19 cellular contexts compared by ENCODE assay signal in genomic region chr10:132590752-132591121, GRCh38. TPM values are rescaled to one million over a fixed set of nuclear protein-coding genes. Genes with fewer than 3 reads are reported as not detected.
DNase-seq lines count a peak whose midpoint lies in the region; ATAC-seq, FAIRE-seq and TF ChIP-seq lines count a peak whose summit lies in the region.
"Had no signal": no experiment of that assay in that cellular context is flagged by ENCODE, and none has a peak within 500 bp of the region (broad histone marks: within the 10 kb centered on the region; RNA-seq: fewer than 3 reads in every experiment).

No MANE protein-coding gene starts in this region.

- H3K79me2 ChIP-seq in hepatocyte = peaks cover 96% of the 10 kb centered on the region

- H3K4me1 Mint-ChIP-seq in Calu3 (ENCODE audit: low read depth, unreplicated experiment) = peaks cover 37% of the 10 kb centered on the region

- CTCF ChIA-PET in Calu3 (lab: Charles Lee) = interaction anchor here (1.4 to 1.7 kb wide), 3 partner anchors 15 to 58 kb away, joined by 4 to 6 read pairs (median 4); no protein-coding TSS in a partner anchor
- CTCF ChIA-PET in RWPE1 (lab: Yijun Ruan, JAX) = no interaction called here

- H3K4me3 Mint-ChIP-seq in Calu3 (ENCODE audit: low read depth, unreplicated experiment) = peak overlapping the region; percentile 60

- POLR2A ChIA-PET in RWPE1 (lab: Yijun Ruan, JAX; ENCODE audit: low non-redundant PET) = no interaction called here

- no peaks in the 10 kb centered on the region for H3K9me3 Mint-ChIP-seq in Calu3 (ENCODE audit: low read depth, unreplicated experiment)

- H3K4me3 ChIP-seq in hepatocyte = no peak overlapping the region
- no peak overlapping the region for H3K4me3 ChIP-seq in sigmoid colon
- H3K4me3 ChIP-seq: GM23248, ovary had no signal

- no peaks in the 10 kb centered on the region for H3K9me2 ChIP-seq in hepatocyte (replicated peaks; ENCODE audit: insufficient read depth)

- H3K27me3 ChIP-seq in hepatocyte (no peaks in the 10 kb centered on the region), sigmoid colon (no peaks in the 10 kb centered on the region)
- H3K27me3 ChIP-seq: ovary had no signal

- H3K27ac Mint-ChIP-seq in Calu3 (ENCODE audit: unreplicated experiment) = peak overlapping the region; percentile 87

- peaks cover 11% of the 10 kb centered on the region for H3K36me3 Mint-ChIP-seq in Calu3 (ENCODE audit: insufficient read depth, unreplicated experiment)

- H2AFZ ChIP-seq in hepatocyte = no peak overlapping the region
- H2AFZ ChIP-seq: GM23248 had no signal

- H4K20me1 ChIP-seq in hepatocyte (ENCODE audit: insufficient read depth, poor library complexity, severe bottlenecking) = peaks cover 8% of the 10 kb centered on the region

- intact Hi-C loops in Calu3 (cut with micrococcal nuclease; ENCODE audit: unreplicated experiment) = no loop called here
- intact Hi-C loops in sigmoid colon (cut with DNase I) = no loop called here

- WGBS in hepatocyte (ENCODE audit: low lambda C conversion rate, missing lambda C conversion rate) = 94% methylated on average over 10 of the region's 10 CpGs
- 68 to 88% methylated on average over 10 of the region's 10 CpGs for WGBS in sigmoid colon, 2 donors

- peak overlapping the region; percentile 36 for H3K4me2 ChIP-seq in hepatocyte

- no peak for TF ChIP-seq EP300 in sigmoid colon (IDR thresholded peaks at IDR 0.05)

- H3K27me3 Mint-ChIP-seq in Calu3 (ENCODE audit: unreplicated experiment) = no peaks in the 10 kb centered on the region

- DNase-seq in Calu3 = no peak
- no peak for DNase-seq in RWPE1 (ENCODE audit: low spot score)
- DNase-seq in hepatocyte (ENCODE audit: low spot score) = no peak
- no peak for DNase-seq in sigmoid colon
- no peak for DNase-seq in amygdala (lab: John Stamatoyannopoulos, UW)
- no peak for DNase-seq in GM19239 (ENCODE audit: insufficient read length, low spot score)
- no peak for DNase-seq in amniotic stem cell (lab: John Stamatoyannopoulos, UW)
- DNase-seq: activated CD8-positive, alpha-beta memory T cell treated with anti-CD3 and anti-CD28 coated beads for 24 hours; activated naive CD4-positive, alpha-beta T cell treated with Interleukin-2 at 50 U/mL for 16 hours; central memory CD4-positive, alpha-beta T cell; hypothalamus; KG1; NCI-H2029 treated with DMSO at 0.1 percent for 48 hours; ovary had no signal

- H3K27ac ChIP-seq in RWPE1 = peak overlapping the region; percentile 68
- peak overlapping the region; percentile 88 for H3K27ac ChIP-seq in hepatocyte
- H3K27ac ChIP-seq in sigmoid colon = peak overlapping the region; percentile 60 to 84 (median 76)
- H3K27ac ChIP-seq: C4-2B, GM23248, ovary had no signal

- no peak for TF ChIP-seq POLR2A in sigmoid colon (IDR thresholded peaks at IDR 0.05)

- FAIRE-seq in GM19239 (lab: Jason Lieb, UNC) = no peak
- FAIRE-seq: GM12891, TTC549 had no signal

- TF ChIP-seq CTCF in Calu3 (IDR thresholded peaks at IDR 0.05; ENCODE audit: unreplicated experiment) (no peak), RWPE1 (conservative IDR thresholded peaks at IDR 0.05; ENCODE audit: low read depth) (no peak), hepatocyte (IDR thresholded peaks at IDR 0.05; ENCODE audit: poor library complexity) (no peak), sigmoid colon (IDR thresholded peaks at IDR 0.05) (no peak)

- H3K9me3 ChIP-seq in hepatocyte (ENCODE audit: low read depth) = no peaks in the 10 kb centered on the region
- H3K9me3 ChIP-seq in sigmoid colon = no peaks in the 10 kb centered on the region
- H3K9me3 ChIP-seq: ovary had no signal

- H3K4me1 ChIP-seq in hepatocyte (ENCODE audit: insufficient read depth) (peaks cover 24% of the 10 kb centered on the region), sigmoid colon (peaks cover 0 to 98% (median 92%) of the 10 kb centered on the region in 4 donors)

- H3K36me3 ChIP-seq in hepatocyte (replicated peaks; ENCODE audit: insufficient read depth, low read depth) (no peaks in the 10 kb centered on the region), sigmoid colon (no peaks in the 10 kb centered on the region)
- H3K36me3 ChIP-seq: ovary had no signal

- ATAC-seq in GM21825 (IDR thresholded peaks at IDR 0.05; ENCODE audit: unreplicated experiment) = no peak

- no TSS peak for BruUV-seq in Calu3 (replicated peaks; lab: Mats Ljungman, UMichigan)

RNA-seq across cellular contexts. Expression of gene INPP5A, which starts 53.1 kb away (rescaled TPM):
- 16.5 and 16.6 TPM in 2 replicates for total RNA-seq in Calu3 (2022)
- 53.6 and 55.8 TPM in 2 replicates for total RNA-seq in hepatocyte
- 35.1 and 41.2 TPM in 2 replicates for polyA plus RNA-seq in hepatocyte
- total RNA-seq in sigmoid colon = 100 to 1,000 TPM; 100 to 132 (median 112) TPM
- polyA plus RNA-seq in sigmoid colon = 10 to 100 TPM; 17.6 to 21.0 (median 20.3) TPM
